In genomic region chr6:143449082-143449481, GRCh38 we compare ENCODE assay signal across 9 cellular contexts. TPM values are rescaled to one million over a fixed set of nuclear protein-coding genes. Genes with fewer than 3 reads are reported as not detected.
DNase-seq lines count a peak whose midpoint lies in the region; ATAC-seq, FAIRE-seq and TF ChIP-seq lines count a peak whose summit lies in the region.
"Had no signal": no experiment of that assay in that cellular context is flagged by ENCODE, and none has a peak within 500 bp of the region (broad histone marks: within the 10 kb centered on the region; RNA-seq: fewer than 3 reads in every experiment).

No MANE protein-coding gene starts in this region.

- CTCF ChIA-PET in HEK293T (lab: Yijun Ruan, JAX): no interaction called here

- H3K9me3 ChIP-seq in CD4-positive, CD25-positive, alpha-beta regulatory T cell (ENCODE audit: control insufficient read depth in 2 of 2, low read length in 2 of 2): no peaks in the 10 kb centered on the region

- H3K27ac ChIP-seq in CD4-positive, CD25-positive, alpha-beta regulatory T cell (ENCODE audit: insufficient read depth, low read length, poor library complexity, severe bottlenecking): no peak overlapping the region
- H3K27ac ChIP-seq in HL-60 (replicated peaks): peak overlapping the region; percentile 85

- peaks cover 10% of the 10 kb centered on the region for H3K36me3 Mint-ChIP-seq in CD4-positive, CD25-positive, alpha-beta regulatory T cell
- H3K36me3 Mint-ChIP-seq in activated naive CD8-positive, alpha-beta T cell treated with anti-CD3 and anti-CD28 coated beads, Interleukin-2, amount 50 U/mL, for 24 hours (ENCODE audit: low read depth): peaks cover 33% of the 10 kb centered on the region
- H3K36me3 Mint-ChIP-seq in naive thymus-derived CD8-positive, alpha-beta T cell: peaks cover 0 to 15% (median 5%) of the 10 kb centered on the region in 3 donors

- no peak for DNase-seq in CD4-positive, CD25-positive, alpha-beta regulatory T cell
- DNase-seq in HL-60 (ENCODE audit: low read depth in 1 of 2, low spot score in 1 of 2) (no peak), RCC 7860 (ENCODE audit: low spot score) (no peak), HEK293T (ENCODE audit: extremely low spot score) (no peak)
- DNase-seq in activated naive CD8-positive, alpha-beta T cell treated with anti-CD3 and anti-CD28 coated beads, Interleukin-2, amount 50 U/mL, for 24 hours: no peak
- DNase-seq in naive thymus-derived CD8-positive, alpha-beta T cell: no peak
- DNase-seq: hippocampal formation had no signal

- POLR2A ChIA-PET in naive thymus-derived CD8-positive, alpha-beta T cell (lab: Charles Lee): no interaction called here
- POLR2A ChIA-PET in HEK293T (lab: Yijun Ruan, JAX): no interaction called here

- H3K4me3 ChIP-seq in CD4-positive, CD25-positive, alpha-beta regulatory T cell (ENCODE audit: low read depth, low read length): peak overlapping the region; percentile 98
- H3K4me3 ChIP-seq in HL-60 (replicated peaks; ENCODE audit: insufficient read depth, low read length): peak overlapping the region; percentile 94

- H3K27ac Mint-ChIP-seq in CD4-positive, CD25-positive, alpha-beta regulatory T cell: no peak overlapping the region
- peak overlapping the region; percentile 99 for H3K27ac Mint-ChIP-seq in activated naive CD8-positive, alpha-beta T cell treated with anti-CD3 and anti-CD28 coated beads, Interleukin-2, amount 50 U/mL, for 24 hours
- H3K27ac Mint-ChIP-seq in naive thymus-derived CD8-positive, alpha-beta T cell: peak overlapping the region in 2 of 10 donors; percentile 97 to 98

- H3K9me3 Mint-ChIP-seq in CD4-positive, CD25-positive, alpha-beta regulatory T cell: no peaks in the 10 kb centered on the region
- H3K9me3 Mint-ChIP-seq in activated naive CD8-positive, alpha-beta T cell treated with anti-CD3 and anti-CD28 coated beads, Interleukin-2, amount 50 U/mL, for 24 hours: no peaks in the 10 kb centered on the region
- H3K9me3 Mint-ChIP-seq in naive thymus-derived CD8-positive, alpha-beta T cell: no peaks in the 10 kb centered on the region

- H3K27me3 ChIP-seq in CD4-positive, CD25-positive, alpha-beta regulatory T cell (ENCODE audit: control insufficient read depth, insufficient read depth, low read length): no peaks in the 10 kb centered on the region
- H3K27me3 ChIP-seq in HL-60 (ENCODE audit: insufficient read depth, poor library complexity, severe bottlenecking): no peaks in the 10 kb centered on the region

- no peak for FAIRE-seq in RCC 7860 (lab: Jason Lieb, UNC)

- peaks cover 33 to 60% (median 47%) of the 10 kb centered on the region in 4 donors for H3K4me1 Mint-ChIP-seq in CD4-positive, CD25-positive, alpha-beta regulatory T cell
- peaks cover 40% of the 10 kb centered on the region for H3K4me1 Mint-ChIP-seq in activated naive CD8-positive, alpha-beta T cell treated with anti-CD3 and anti-CD28 coated beads, Interleukin-2, amount 50 U/mL, for 24 hours
- peaks cover 12 to 41% (median 37%) of the 10 kb centered on the region in 4 donors for H3K4me1 Mint-ChIP-seq in naive thymus-derived CD8-positive, alpha-beta T cell

- peak overlapping the region; percentile 94 to 99 (median 99) for H3K4me3 Mint-ChIP-seq in CD4-positive, CD25-positive, alpha-beta regulatory T cell
- H3K4me3 Mint-ChIP-seq in activated naive CD8-positive, alpha-beta T cell treated with anti-CD3 and anti-CD28 coated beads, Interleukin-2, amount 50 U/mL, for 24 hours: peak overlapping the region; percentile 94
- peak overlapping the region; percentile 93 to 100 (median 99) for H3K4me3 Mint-ChIP-seq in naive thymus-derived CD8-positive, alpha-beta T cell

- no peak for TF ChIP-seq CTCF in HL-60 (IDR thresholded peaks at IDR 0.05; ENCODE audit: insufficient read depth, low read length)

- H3K36me3 ChIP-seq in CD4-positive, CD25-positive, alpha-beta regulatory T cell (ENCODE audit: control insufficient read depth, insufficient read depth, low read length): no peaks in the 10 kb centered on the region

- no peak for ATAC-seq in CD4-positive, CD25-positive, alpha-beta regulatory T cell (ENCODE audit: low read depth in 2 of 2)
- no peak for ATAC-seq in activated naive CD8-positive, alpha-beta T cell treated with anti-CD3 and anti-CD28 coated beads, Interleukin-2, amount 50 U/mL, for 24 hours
- no peak for ATAC-seq in naive thymus-derived CD8-positive, alpha-beta T cell
- ATAC-seq in HG03025 (IDR thresholded peaks at IDR 0.05; ENCODE audit: low FRiP score, unreplicated experiment) (no peak), HG02973 (IDR thresholded peaks at IDR 0.05; ENCODE audit: unreplicated experiment) (no peak)

- H3K4me1 ChIP-seq in CD4-positive, CD25-positive, alpha-beta regulatory T cell (ENCODE audit: control insufficient read depth, insufficient read depth, low read length, poor library complexity, severe bottlenecking): peaks cover 35% of the 10 kb centered on the region

- no peaks in the 10 kb centered on the region for H3K27me3 Mint-ChIP-seq in CD4-positive, CD25-positive, alpha-beta regulatory T cell
- H3K27me3 Mint-ChIP-seq in activated naive CD8-positive, alpha-beta T cell treated with anti-CD3 and anti-CD28 coated beads, Interleukin-2, amount 50 U/mL, for 24 hours: no peaks in the 10 kb centered on the region
- no peaks in the 10 kb centered on the region for H3K27me3 Mint-ChIP-seq in naive thymus-derived CD8-positive, alpha-beta T cell

TF ChIP-seq in HEK293T, 16 proteins besides CTCF, POLR2A, EP300 and RAD21:
- TF ChIP-seq SP1 (IDR thresholded peaks at IDR 0.05) (no peak), TARDBP (IDR thresholded peaks at IDR 0.05) (no peak), FOXM1 (IDR thresholded peaks at IDR 0.05; ENCODE audit: borderline replicate concordance) (no peak), SUZ12 (IDR thresholded peaks at IDR 0.05) (no peak), NFRKB (IDR thresholded peaks at IDR 0.05) (no peak), ELF4 (IDR thresholded peaks at IDR 0.05) (no peak), FOXA1 (IDR thresholded peaks at IDR 0.05) (no peak), BHLHE40 (IDR thresholded peaks at IDR 0.05; ENCODE audit: borderline replicate concordance) (no peak), HDGF (IDR thresholded peaks at IDR 0.05; ENCODE audit: borderline replicate concordance) (no peak), LEF1 (IDR thresholded peaks at IDR 0.05; ENCODE audit: borderline replicate concordance) (no peak), ARNT (IDR thresholded peaks at IDR 0.05) (no peak), FOXK2 (IDR thresholded peaks at IDR 0.05) (no peak)

RNA-seq across cellular contexts. Expression of gene ADAT2, which starts 1.4 kb away (rescaled TPM):
- total RNA-seq in CD4-positive, CD25-positive, alpha-beta regulatory T cell: 31.1 TPM
- 1 to 10 TPM; 1.1 to 1.7 (median 1.6) TPM for polyA plus RNA-seq in CD4-positive, CD25-positive, alpha-beta regulatory T cell
- total RNA-seq in naive thymus-derived CD8-positive, alpha-beta T cell: 10 to 100 TPM; 23.8 to 28.5 TPM
- 1 to 10 TPM; 1.5 to 1.7 (median 1.6) TPM for polyA plus RNA-seq in naive thymus-derived CD8-positive, alpha-beta T cell

RNA-seq across cellular contexts. Expression of gene PEX3, which starts 1.5 kb away (rescaled TPM):
- total RNA-seq in CD4-positive, CD25-positive, alpha-beta regulatory T cell: 12.8 TPM
- 10 to 100 TPM; 24.0 to 29.6 (median 26.3) TPM for polyA plus RNA-seq in CD4-positive, CD25-positive, alpha-beta regulatory T cell
- total RNA-seq in naive thymus-derived CD8-positive, alpha-beta T cell: 10 to 100 TPM; 21.1 to 25.8 TPM
- polyA plus RNA-seq in naive thymus-derived CD8-positive, alpha-beta T cell: 10 to 100 TPM; 19.2 to 22.2 (median 20.0) TPM
